ENCODE assay signal across 8 cellular contexts in the genomic region with DNA sequence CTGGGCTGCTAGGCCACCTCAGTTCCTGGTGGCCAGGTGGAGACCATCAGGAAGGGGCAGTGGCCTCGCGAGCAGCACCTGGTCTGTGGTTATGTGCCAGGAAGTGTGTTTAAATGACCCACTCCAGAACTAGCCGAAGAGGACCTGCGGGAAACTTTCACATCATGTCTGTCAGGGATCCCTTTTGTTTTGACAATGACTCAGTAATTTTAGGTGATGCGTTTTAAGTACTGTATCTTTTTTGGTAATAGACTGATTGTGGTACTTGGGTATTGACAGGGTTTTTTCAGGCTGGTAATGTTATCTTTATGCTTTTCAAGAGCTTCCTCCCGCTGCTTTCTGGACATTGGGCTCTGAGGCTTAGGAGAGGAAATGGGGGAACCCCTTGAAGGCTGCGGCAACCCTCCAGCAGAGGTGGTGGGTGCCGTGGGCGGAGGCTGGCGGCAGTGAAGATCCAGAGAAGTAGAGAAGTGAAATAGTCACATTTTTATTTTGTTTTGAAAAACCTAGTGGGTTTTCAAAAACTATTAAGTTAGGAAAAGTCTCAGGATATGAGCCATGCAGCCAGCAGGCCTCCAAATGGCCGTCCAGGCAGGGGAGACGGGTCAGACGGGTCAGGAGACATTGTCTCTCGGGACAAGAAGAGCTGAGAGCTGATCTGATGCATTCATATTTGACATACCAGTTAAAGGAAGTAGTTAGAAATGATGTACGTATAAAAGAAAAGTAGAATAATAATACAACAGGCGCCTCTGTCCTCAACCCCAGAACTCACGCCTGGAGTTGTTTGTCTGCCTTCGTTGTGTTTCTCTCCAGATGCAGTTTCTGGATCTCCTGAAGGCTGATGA. TPM values are rescaled to one million over a fixed set of nuclear protein-coding genes. Genes with fewer than 3 reads are reported as not detected.
DNase-seq lines count a peak whose midpoint lies in the region; ATAC-seq and TF ChIP-seq lines count a peak whose summit lies in the region.

No MANE protein-coding gene starts in this region.

- H4K20me1 ChIP-seq in SK-N-SH (ENCODE audit: insufficient read depth) (peaks cover 63% of the 10 kb centered on the region), MM.1S (ENCODE audit: insufficient read depth, low read length) (no peaks in the 10 kb centered on the region)

- in situ Hi-C loops in brain microvascular endothelial cell (cut with HindIII; ENCODE audit: low pct_ligation_motif_present, low sequenced_read_pairs) = no loop called here

- peak; percentile 83 for ATAC-seq in GM21576 (IDR thresholded peaks at IDR 0.05; ENCODE audit: unreplicated experiment)

- H3K4me1 ChIP-seq in SK-N-SH (ENCODE audit: control insufficient read depth in 1 of 2, insufficient read depth in 2 of 2, low read depth in 1 of 2, low read length in 1 of 2) (peaks cover 11 to 29% of the 10 kb centered on the region in 2 experiments; a peak in 2 of 4 replicates), MM.1S (ENCODE audit: low read length) (no peaks in the 10 kb centered on the region)

- H3K9me2 ChIP-seq in SK-N-SH = no peaks in the 10 kb centered on the region
- no peaks in the 10 kb centered on the region for H3K9me2 ChIP-seq in MM.1S (replicated peaks; ENCODE audit: insufficient read depth, low read length)

- H3K4me3 ChIP-seq in GM12864 (ENCODE audit: low read depth, low read length) (no peak overlapping the region), brain microvascular endothelial cell (ENCODE audit: low read depth, low read length) (no peak overlapping the region), SK-N-SH (ENCODE audit: low read depth in 2 of 2, low read length in 1 of 2) (no peak overlapping the region), MM.1S (ENCODE audit: low read length) (no peak overlapping the region)

- POLR2A ChIA-PET in SK-N-SH (lab: Yijun Ruan, JAX) = no interaction called here

- H3K9ac ChIP-seq in SK-N-SH (no peak overlapping the region), MM.1S (ENCODE audit: low read length) (no peak overlapping the region)

- WGBS in SK-N-SH (ENCODE audit: low lambda C conversion rate) = 86% methylated on average over 18 of the region's 18 CpGs

- DNase-seq in GM12864 (ENCODE audit: low read depth) (peak; percentile 19), M059J (ENCODE audit: low read depth) (peak; percentile 11), brain microvascular endothelial cell (peak; percentile 47), SK-N-SH (no peak), MM.1S (no peak), DMS114 treated with DMSO at 0.1 percent for 48 hours (lab: John Stamatoyannopoulos, UW; ENCODE audit: unreplicated experiment) (no peak)
- DNase-seq in stimulated activated CD4-positive, alpha-beta T cell treated with anti-CD3 and anti-CD28 coated beads, Interleukin-1b, Interleukin-23, amount 100 ng/mL, for 48 hours = peak; percentile 60

- no peak overlapping the region for H3K4me2 ChIP-seq in SK-N-SH
- H3K4me2 ChIP-seq in MM.1S (ENCODE audit: low read depth, low read length) = no peak overlapping the region

- H3K79me2 ChIP-seq in SK-N-SH (ENCODE audit: insufficient read depth) (peaks cover 100% of the 10 kb centered on the region), MM.1S (ENCODE audit: low read length) (peaks cover 99% of the 10 kb centered on the region)

- H3K9me3 ChIP-seq in SK-N-SH (peaks cover 8% of the 10 kb centered on the region; the same call in 1 of the 2 replicates), MM.1S (replicated peaks; ENCODE audit: insufficient read depth, low read length) (no peaks in the 10 kb centered on the region)

- H3F3A ChIP-seq in SK-N-SH (replicated peaks; ENCODE audit: insufficient read depth) (no peaks in the 10 kb centered on the region), MM.1S (ENCODE audit: insufficient read depth, low read length) (no peaks in the 10 kb centered on the region)

- H2AFZ ChIP-seq in SK-N-SH (ENCODE audit: low read depth) (no peak overlapping the region), MM.1S (ENCODE audit: low read length) (no peak overlapping the region)

- H3K36me3 ChIP-seq in brain microvascular endothelial cell (replicated peaks) (no peaks in the 10 kb centered on the region), SK-N-SH (replicated peaks in 1 of 2; ENCODE audit: control insufficient read depth in 1 of 2, insufficient read depth in 2 of 2, low read length in 1 of 2) (peaks cover 0 to 17% of the 10 kb centered on the region in 2 experiments), MM.1S (replicated peaks; ENCODE audit: insufficient read depth, low read length) (peaks cover 12% of the 10 kb centered on the region; the same call in 1 of the 2 replicates)

- CTCF ChIA-PET in SK-N-SH (lab: Yijun Ruan, JAX) = no interaction called here

- TF ChIP-seq CTCF in GM12864 (IDR thresholded peaks at IDR 0.05; ENCODE audit: low read depth, low read length, missing control alignments) = no peak
- no peak for TF ChIP-seq CTCF in brain microvascular endothelial cell (IDR thresholded peaks at IDR 0.05; ENCODE audit: low read depth, low read length, missing control alignments)
- TF ChIP-seq CTCF in SK-N-SH (IDR thresholded peaks at IDR 0.05) = no peak
- no peak for TF ChIP-seq CTCF in MM.1S (IDR thresholded peaks at IDR 0.05; ENCODE audit: low read length)

- no peak for TF ChIP-seq RAD21 in SK-N-SH (IDR thresholded peaks at IDR 0.05; ENCODE audit: low read length)

- TF ChIP-seq EP300 in SK-N-SH (IDR thresholded peaks at IDR 0.05; ENCODE audit: borderline replicate concordance in 1 of 2, low read depth in 1 of 2, low read length in 1 of 2) = no peak

- H3K27me3 ChIP-seq in brain microvascular endothelial cell (replicated peaks) = no peaks in the 10 kb centered on the region
- no peaks in the 10 kb centered on the region for H3K27me3 ChIP-seq in SK-N-SH (ENCODE audit: insufficient read depth)
- no peaks in the 10 kb centered on the region for H3K27me3 ChIP-seq in MM.1S (replicated peaks; ENCODE audit: insufficient read depth, low read length)

- H3K27ac ChIP-seq in brain microvascular endothelial cell = peak overlapping the region; percentile 60
- H3K27ac ChIP-seq in SK-N-SH (ENCODE audit: low read depth in 2 of 2, low read length in 1 of 2) = 0 out of 4 replicates have a peak overlapping the region, but pooled peaks of 1 of the 2 experiments have one; percentile 23
- no peak overlapping the region for H3K27ac ChIP-seq in MM.1S (ENCODE audit: low read length)

TF ChIP-seq in SK-N-SH, 30 proteins besides CTCF, POLR2A, EP300 and RAD21:
- TF ChIP-seq JUND (IDR thresholded peaks at IDR 0.05) (no peak), MXI1 (IDR thresholded peaks at IDR 0.05; ENCODE audit: low read depth, low read length) (no peak), TEAD4 (IDR thresholded peaks at IDR 0.05; ENCODE audit: borderline replicate concordance, insufficient read depth) (no peak), POLR2AphosphoS5 (IDR thresholded peaks at IDR 0.05; ENCODE audit: low read depth, low read length) (no peak), TCF12 (IDR thresholded peaks at IDR 0.05) (no peak), RCOR1 (IDR thresholded peaks at IDR 0.05; ENCODE audit: low read length) (no peak)
- TF ChIP-seq, protein P1, sequence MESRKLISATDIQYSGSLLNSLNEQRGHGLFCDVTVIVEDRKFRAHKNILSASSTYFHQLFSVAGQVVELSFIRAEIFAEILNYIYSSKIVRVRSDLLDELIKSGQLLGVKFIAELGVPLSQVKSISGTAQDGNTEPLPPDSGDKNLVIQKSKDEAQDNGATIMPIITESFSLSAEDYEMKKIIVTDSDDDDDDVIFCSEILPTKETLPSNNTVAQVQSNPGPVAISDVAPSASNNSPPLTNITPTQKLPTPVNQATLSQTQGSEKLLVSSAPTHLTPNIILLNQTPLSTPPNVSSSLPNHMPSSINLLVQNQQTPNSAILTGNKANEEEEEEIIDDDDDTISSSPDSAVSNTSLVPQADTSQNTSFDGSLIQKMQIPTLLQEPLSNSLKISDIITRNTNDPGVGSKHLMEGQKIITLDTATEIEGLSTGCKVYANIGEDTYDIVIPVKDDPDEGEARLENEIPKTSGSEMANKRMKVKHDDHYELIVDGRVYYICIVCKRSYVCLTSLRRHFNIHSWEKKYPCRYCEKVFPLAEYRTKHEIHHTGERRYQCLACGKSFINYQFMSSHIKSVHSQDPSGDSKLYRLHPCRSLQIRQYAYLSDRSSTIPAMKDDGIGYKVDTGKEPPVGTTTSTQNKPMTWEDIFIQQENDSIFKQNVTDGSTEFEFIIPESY (IDR thresholded peaks at IDR 0.05; ENCODE audit: borderline replicate concordance, low read depth) = no peak
- TF ChIP-seq, protein P2, sequence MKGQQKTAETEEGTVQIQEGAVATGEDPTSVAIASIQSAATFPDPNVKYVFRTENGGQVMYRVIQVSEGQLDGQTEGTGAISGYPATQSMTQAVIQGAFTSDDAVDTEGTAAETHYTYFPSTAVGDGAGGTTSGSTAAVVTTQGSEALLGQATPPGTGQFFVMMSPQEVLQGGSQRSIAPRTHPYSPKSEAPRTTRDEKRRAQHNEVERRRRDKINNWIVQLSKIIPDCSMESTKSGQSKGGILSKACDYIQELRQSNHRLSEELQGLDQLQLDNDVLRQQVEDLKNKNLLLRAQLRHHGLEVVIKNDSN (IDR thresholded peaks at IDR 0.05; ENCODE audit: borderline replicate concordance, low read depth) = no peak

RNA-seq across cellular contexts. Expression of a gene that starts 27.7 kb away (rescaled TPM):
- 28.3 and 36.1 TPM in 2 replicates for total RNA-seq in M059J (2014; rRNA removed; shearing (Covaris generic))
- 24.3 and 25.1 TPM in 2 replicates for polyA plus RNA-seq in SK-N-SH (2012; rRNA removed)
- 20.7 and 25.7 TPM in 2 replicates for polyA plus RNA-seq in SK-N-SH (2012; cell fraction: cytosol; rRNA removed)
- 39.2 and 43.0 TPM in 2 replicates for polyA plus RNA-seq in SK-N-SH (2012; cell fraction: nucleus; rRNA removed)

RNA-seq across cellular contexts. Expression of a gene that starts 53.3 kb away (rescaled TPM):
- 618 and 734 TPM in 2 replicates for total RNA-seq in M059J (2014; rRNA removed; shearing (Covaris generic))
- polyA plus RNA-seq in SK-N-SH (2012; rRNA removed) = 40.3 and 57.2 TPM in 2 replicates
- 50.0 and 53.3 TPM in 2 replicates for polyA plus RNA-seq in SK-N-SH (2012; cell fraction: cytosol; rRNA removed)
- 47.8 and 56.3 TPM in 2 replicates for polyA plus RNA-seq in SK-N-SH (2012; cell fraction: nucleus; rRNA removed)

Comparison
In these comparisons a context has a peak if more than half of its experiments do, and no peak if none do; other contexts are left out.
1. DNase-seq: peak in GM12864 (single experiment), M059J (single experiment), brain microvascular endothelial cell (single experiment) and stimulated activated CD4-positive, alpha-beta T cell treated with anti-CD3 and anti-CD28 coated beads, Interleukin-1b, Interleukin-23, amount 100 ng/mL, for 48 hours (single experiment); none in SK-N-SH (single experiment), MM.1S (single experiment) and DMS114 treated with DMSO at 0.1 percent for 48 hours (single experiment).